Comparison of ENCODE assay signal across 15 cellular contexts in genomic region chr9:34513567-34514214, GRCh38. TPM values are rescaled to one million over a fixed set of nuclear protein-coding genes. Genes with fewer than 3 reads are reported as not detected.
DNase-seq lines count a peak whose midpoint lies in the region; ATAC-seq and TF ChIP-seq lines count a peak whose summit lies in the region.
"Had no signal": no experiment of that assay in that cellular context is flagged by ENCODE, and none has a peak within 500 bp of the region (broad histone marks: within the 10 kb centered on the region; RNA-seq: fewer than 3 reads in every experiment).

No MANE protein-coding gene starts in this region.

- POLR2A ChIA-PET in OCI-LY7 (lab: Charles Lee), result no interaction called here

- CTCF ChIA-PET in OCI-LY7 (lab: Charles Lee; ENCODE audit: unreplicated experiment), result no interaction called here

- no peaks in the 10 kb centered on the region for H4K20me1 ChIP-seq in OCI-LY7 (ENCODE audit: insufficient read depth, low read length)

- H3K79me2 ChIP-seq in OCI-LY7 (ENCODE audit: insufficient read depth, low read depth, low read length), result no peaks in the 10 kb centered on the region

- H3K4me1 ChIP-seq in OCI-LY7 (ENCODE audit: insufficient read depth, low read length, poor library complexity, severe bottlenecking) (peaks cover 9% of the 10 kb centered on the region), iPS-18a (ENCODE audit: control insufficient read depth, low read depth, low read length) (peaks cover 21% of the 10 kb centered on the region), upper lobe of right lung (no peaks in the 10 kb centered on the region), thyroid gland (no peaks in the 10 kb centered on the region)

- no peak overlapping the region for H3K9ac ChIP-seq in iPS-18a (ENCODE audit: low read length)

- H3K36me3 ChIP-seq in OCI-LY7 (ENCODE audit: insufficient read depth, low read length), result no peaks in the 10 kb centered on the region
- H3K36me3 ChIP-seq in iPS-18a (ENCODE audit: control insufficient read depth, low read depth, low read length), result no peaks in the 10 kb centered on the region
- H3K36me3 ChIP-seq in upper lobe of right lung, result no peaks in the 10 kb centered on the region
- no peaks in the 10 kb centered on the region for H3K36me3 ChIP-seq in thyroid gland

- H3K27ac ChIP-seq in OCI-LY7 (ENCODE audit: low read depth, low read length, poor library complexity, severe bottlenecking), result no peak overlapping the region
- H3K27ac ChIP-seq in iPS-18a (ENCODE audit: low read length), result no peak overlapping the region
- H3K27ac ChIP-seq in upper lobe of right lung, result no peak overlapping the region
- H3K27ac ChIP-seq in thyroid gland, result no peak overlapping the region

- H3K4me3 ChIP-seq in OCI-LY7 (ENCODE audit: low read depth, low read length, poor library complexity, severe bottlenecking) (no peak overlapping the region), iPS-18a (ENCODE audit: low read length) (peak overlapping the region; percentile 2), upper lobe of right lung (no peak overlapping the region), thyroid gland (replicated peaks in 1 of 3) (no peak overlapping the region)

- no peak for DNase-seq in left cardiac atrium
- no peak for DNase-seq in left ventricle myocardium superior
- DNase-seq in OCI-LY7 (ENCODE audit: low spot score), result peak; percentile 13
- DNase-seq in upper lobe of right lung, result no peak
- DNase-seq in SW 1271 (lab: John Stamatoyannopoulos, UW), result no peak
- DNase-seq in thyroid gland, result no peak
- DNase-seq: NCI-H510A treated with DMSO at 0.1 percent for 48 hours had no signal

- 61 to 71% methylated on average over 2 of the region's 2 CpGs for WGBS in thyroid gland, 2 donors

- peak; percentile 43 to 51 for ATAC-seq in left cardiac atrium
- ATAC-seq in left ventricle myocardium superior, result no peak
- peak; percentile 7 for ATAC-seq in upper lobe of right lung
- no peak for ATAC-seq in HG02938 (IDR thresholded peaks at IDR 0.05; ENCODE audit: unreplicated experiment)
- ATAC-seq: esophagus mucosa had no signal

- H3K4me2 ChIP-seq in OCI-LY7 (ENCODE audit: low read length), result peak overlapping the region; percentile 1; the same call in 1 of the 2 replicates

- no peak overlapping the region for H2AFZ ChIP-seq in OCI-LY7 (ENCODE audit: low read length)

- intact Hi-C loops in left cardiac atrium (cut with DNase I) (no loop called here), left ventricle myocardium superior (cut with micrococcal nuclease) (no loop called here), OCI-LY7 (cut with micrococcal nuclease; ENCODE audit: unreplicated experiment) (no loop called here), upper lobe of right lung (cut with DNase I) (no loop called here), thyroid gland (cut with DNase I) (no loop called here)

- H3K27me3 ChIP-seq in iPS-18a (ENCODE audit: control insufficient read depth, insufficient read depth, low read length) (no peaks in the 10 kb centered on the region), upper lobe of right lung (no peaks in the 10 kb centered on the region), thyroid gland (no peaks in the 10 kb centered on the region)

- no peak for TF ChIP-seq POLR2A in thyroid gland (IDR thresholded peaks at IDR 0.05)

- H3K9me2 ChIP-seq in OCI-LY7 (ENCODE audit: insufficient read depth, low read length), result no peaks in the 10 kb centered on the region

- H3K9me3 ChIP-seq in OCI-LY7 (ENCODE audit: low read length) (no peaks in the 10 kb centered on the region), iPS-18a (ENCODE audit: control insufficient read depth, low read depth, low read length) (no peaks in the 10 kb centered on the region), upper lobe of right lung (no peaks in the 10 kb centered on the region), thyroid gland (no peaks in the 10 kb centered on the region)

- TF ChIP-seq CTCF in OCI-LY7 (conservative IDR thresholded peaks at IDR 0.05; ENCODE audit: low read length) (no peak), upper lobe of right lung (IDR thresholded peaks at IDR 0.05) (no peak), thyroid gland (IDR thresholded peaks at IDR 0.05) (no peak)

- BruUV-seq in OCI-LY7 (replicated peaks; lab: Mats Ljungman, UMichigan), result no TSS peak

RNA-seq across cellular contexts. Expression of gene ENHO, which starts 9.1 kb away (rescaled TPM):
- total RNA-seq in left cardiac atrium (under 1 TPM; 0.56 to 0.60 TPM), left ventricle myocardium superior (0.40 TPM), OCI-LY7 (2022) (0.46 and 0.91 TPM in 2 replicates), upper lobe of right lung (0.61 TPM), thyroid gland (not detected)
- total RNA-seq in OCI-LY7 (2014; rRNA removed; shearing (Covaris generic)), result not detected in 2 replicates
- total RNA-seq: B cell had no signal

RNA-seq across cellular contexts. Expression of gene DNAI1, which starts 55.1 kb away (rescaled TPM):
- under 1 TPM in 1 of 2 donors, not detected in 1; 0.29 TPM for total RNA-seq in left cardiac atrium
- total RNA-seq in left ventricle myocardium superior, result not detected
- 0.57 TPM in 1 of 2 replicates, not detected in the other for total RNA-seq in OCI-LY7 (2014; rRNA removed; shearing (Covaris generic))
- 0.55 and 0.97 TPM in 2 replicates for total RNA-seq in OCI-LY7 (2022)
- not detected for total RNA-seq in upper lobe of right lung
- under 1 TPM in 2 of 4 donors, not detected in 2; 0.81 to 0.89 TPM for total RNA-seq in thyroid gland
- total RNA-seq: B cell, esophagus mucosa, HT1080, lower leg skin, pulmonary artery endothelial cell, urinary bladder had no signal

RNA-seq across cellular contexts. Expression of gene FAM219A, which starts 55.3 kb away (rescaled TPM):
- total RNA-seq in left cardiac atrium (10 to 100 TPM; 22.7 to 27.9 TPM), left ventricle myocardium superior (19.7 TPM), OCI-LY7 (2022) (12.7 and 14.3 TPM in 2 replicates), upper lobe of right lung (28.8 TPM), thyroid gland (10 to 100 TPM in 3 of 4 donors, 1 to 10 TPM in 1; 6.6 to 14.3 (median 10.5) TPM)
- 5.2 and 6.5 TPM in 2 replicates for total RNA-seq in OCI-LY7 (2014; rRNA removed; shearing (Covaris generic))

Comparison
In these comparisons a context has a peak if more than half of its experiments do, and no peak if none do; other contexts are left out.
1. ATAC-seq: peak in left cardiac atrium (2 of 2) and upper lobe of right lung (single experiment); none in left ventricle myocardium superior (single experiment) and HG02938 (single experiment).